1 cellular context compared by ENCODE assay signal in genomic region chr9:126517751-126518261, GRCh38.
TF ChIP-seq lines count a peak whose summit lies in the region.

No MANE protein-coding gene starts in this region.

TF ChIP-seq in GM23338, 12 proteins besides CTCF, POLR2A, EP300 and RAD21 (continued from another document):
- TF ChIP-seq ZNF462 (CRISPR knock-in tag; IDR thresholded peaks at IDR 0.05) (no peak), JUNB (IDR thresholded peaks at IDR 0.05; ENCODE audit: unreplicated experiment) (no peak), STAT1 (IDR thresholded peaks at IDR 0.05; ENCODE audit: unreplicated experiment) (no peak), POLR2AphosphoS5 (IDR thresholded peaks at IDR 0.05; ENCODE audit: low read depth) (no peak)
